In genomic region chr18:37658894-37659293, GRCh38 we compare ENCODE assay signal across 18 cellular contexts.
DNase-seq lines count a peak whose midpoint lies in the region.
"Had no signal": no experiment of that assay in that cellular context is flagged by ENCODE, and none has a peak within 500 bp of the region (broad histone marks: within the 10 kb centered on the region; RNA-seq: fewer than 3 reads in every experiment).

No MANE protein-coding gene starts in this region.

- no peaks in the 10 kb centered on the region for H3K79me2 ChIP-seq in trophoblast cell (ENCODE audit: control insufficient read depth, insufficient read depth, low read length, poor library complexity)

- no peaks in the 10 kb centered on the region for H3K27me3 Mint-ChIP-seq in activated CD4-positive, alpha-beta T cell treated with anti-CD3 and anti-CD28 coated beads, Interleukin-2, amount 10 ng/mL, durations not matched to agents 24 days and 14 days
- H3K27me3 Mint-ChIP-seq: B cell had no signal

- no peak overlapping the region for H3K4me2 ChIP-seq in trophoblast cell (ENCODE audit: low read length)
- H3K4me2 ChIP-seq: A549 had no signal

- H3K36me3 Mint-ChIP-seq in activated CD4-positive, alpha-beta T cell treated with anti-CD3 and anti-CD28 coated beads, Interleukin-2, amount 10 ng/mL, durations not matched to agents 24 days and 14 days (ENCODE audit: low read depth) = no peaks in the 10 kb centered on the region
- H3K36me3 Mint-ChIP-seq: CD8-positive, alpha-beta T cell had no signal

- H2AFZ ChIP-seq in trophoblast cell (ENCODE audit: insufficient read depth, low read length, poor library complexity) = no peak overlapping the region

- no peak overlapping the region for H4K12ac ChIP-seq in trophoblast cell (ENCODE audit: low read depth, low read length)

- no peak overlapping the region for H3K4me3 Mint-ChIP-seq in activated CD4-positive, alpha-beta T cell treated with anti-CD3 and anti-CD28 coated beads, Interleukin-2, amount 10 ng/mL, durations not matched to agents 24 days and 14 days
- H3K4me3 Mint-ChIP-seq: B cell; CD4-positive, alpha-beta T cell; CD8-positive, alpha-beta T cell had no signal

- H3K4me1 ChIP-seq in trophoblast cell (ENCODE audit: control insufficient read depth in 1 of 2, insufficient read depth in 2 of 2, low read length in 2 of 2) = no peaks in the 10 kb centered on the region
- H3K4me1 ChIP-seq: A549, Caco-2 had no signal

- H2BK5ac ChIP-seq in trophoblast cell (ENCODE audit: low read depth, low read length, poor library complexity) = no peak overlapping the region

- H3K9me3 ChIP-seq in trophoblast cell (ENCODE audit: insufficient read depth, low read depth, low read length) = no peaks in the 10 kb centered on the region
- H3K9me3 ChIP-seq: A549; BLaER1 treated with 17β-estradiol and CSF1 and Interleukin-3, amounts not matched to agents 10 nM and 100 nM; Caco-2 had no signal

- H4K8ac ChIP-seq in trophoblast cell (ENCODE audit: low read depth, low read length) = no peak overlapping the region

- H2BK120ac ChIP-seq in trophoblast cell (ENCODE audit: insufficient read depth, low read length, poor library complexity) = no peak overlapping the region

- H3K27me3 ChIP-seq in trophoblast cell (ENCODE audit: insufficient read depth, low read length) = no peaks in the 10 kb centered on the region
- H3K27me3 ChIP-seq: BLaER1 treated with 17β-estradiol and CSF1 and Interleukin-3, amounts not matched to agents 10 nM and 100 nM had no signal

- intact Hi-C loops in activated CD4-positive, alpha-beta T cell treated with anti-CD3 and anti-CD28 coated beads, Interleukin-2, amount 10 ng/mL, durations not matched to agents 24 days and 14 days (cut with micrococcal nuclease) = no loop called here

- no peak overlapping the region for H3K27ac Mint-ChIP-seq in activated CD4-positive, alpha-beta T cell treated with anti-CD3 and anti-CD28 coated beads, Interleukin-2, amount 10 ng/mL, durations not matched to agents 24 days and 14 days
- H3K27ac Mint-ChIP-seq: B cell; CD4-positive, alpha-beta T cell; CD8-positive, alpha-beta T cell had no signal

- H2BK12ac ChIP-seq in trophoblast cell (ENCODE audit: low read length) = no peak overlapping the region

- no peaks in the 10 kb centered on the region for H3K9me3 Mint-ChIP-seq in activated CD4-positive, alpha-beta T cell treated with anti-CD3 and anti-CD28 coated beads, Interleukin-2, amount 10 ng/mL, durations not matched to agents 24 days and 14 days
- H3K9me3 Mint-ChIP-seq: CD4-positive, alpha-beta T cell; CD8-positive, alpha-beta T cell had no signal

- H3K4ac ChIP-seq in trophoblast cell (ENCODE audit: low read depth, low read length) = no peak overlapping the region

- H3K9ac ChIP-seq in trophoblast cell (ENCODE audit: low read length) = peak overlapping the region; percentile 12
- H3K9ac ChIP-seq: BLaER1 treated with 17β-estradiol and CSF1 and Interleukin-3, amounts not matched to agents 10 nM and 100 nM had no signal

- H4K91ac ChIP-seq in trophoblast cell (ENCODE audit: low read depth, low read length) = no peak overlapping the region

- H3K36me3 ChIP-seq in trophoblast cell (ENCODE audit: control insufficient read depth in 1 of 2, insufficient read depth in 2 of 2, low read length in 2 of 2) = no peaks in the 10 kb centered on the region
- H3K36me3 ChIP-seq: BLaER1 treated with 17β-estradiol and CSF1 and Interleukin-3, amounts not matched to agents 10 nM and 100 nM had no signal

- no peak overlapping the region for H3K14ac ChIP-seq in trophoblast cell (ENCODE audit: low read length)

- peak; percentile 20 for DNase-seq in activated CD4-positive, alpha-beta T cell treated with anti-CD3 and anti-CD28 coated beads, Interleukin-2, amount 10 ng/mL, durations not matched to agents 24 days and 14 days
- no peak for DNase-seq in activated CD4-positive, alpha-beta T cell treated with anti-CD3 and anti-CD28 coated beads for 4 hours
- DNase-seq in trophoblast cell = no peak
- DNase-seq in DMS53 treated with DMSO at 0.1 percent for 48 hours (lab: John Stamatoyannopoulos, UW; ENCODE audit: unreplicated experiment) = no peak
- no peak for DNase-seq in stimulated activated CD4-positive, alpha-beta T cell treated with anti-CD3 and anti-CD28 coated beads, Interleukin-12 subunit alpha, Interleukin-12 subunit beta, amount 100 ng/mL, for 4 hours
- DNase-seq: AML-193; Caco-2; Calu3; CD4-positive, alpha-beta T cell; CD8-positive, alpha-beta T cell; DMS53; DMS79 treated with DMSO at 0.1 percent for 48 hours; GF-D8 had no signal

- H3K23ac ChIP-seq in trophoblast cell (ENCODE audit: low read length) = no peak overlapping the region

- no peaks in the 10 kb centered on the region for H3K4me1 Mint-ChIP-seq in activated CD4-positive, alpha-beta T cell treated with anti-CD3 and anti-CD28 coated beads, Interleukin-2, amount 10 ng/mL, durations not matched to agents 24 days and 14 days
- H3K4me1 Mint-ChIP-seq: B cell had no signal

- H3K18ac ChIP-seq in trophoblast cell (ENCODE audit: low read length) = no peak overlapping the region

- no peak overlapping the region for H2AK5ac ChIP-seq in trophoblast cell (ENCODE audit: low read length)

- no peak overlapping the region for H3K27ac ChIP-seq in trophoblast cell (ENCODE audit: low read depth, low read length)
- H3K27ac ChIP-seq: 22Rv1; A549; BLaER1 treated with 17β-estradiol and CSF1 and Interleukin-3, amounts not matched to agents 10 nM and 100 nM; C4-2B had no signal

- no peak overlapping the region for H3K4me3 ChIP-seq in trophoblast cell (ENCODE audit: low read depth, low read length)
- H3K4me3 ChIP-seq: A549; BLaER1 treated with 17β-estradiol and CSF1 and Interleukin-3, amounts not matched to agents 10 nM and 100 nM had no signal

- no CpG with 5 or more reads among the region's 1 CpG for WGBS in trophoblast cell (ENCODE audit: extremely low coverage, insufficient coverage, insufficient read length)

- no peaks in the 10 kb centered on the region for H3K79me1 ChIP-seq in trophoblast cell (ENCODE audit: low read length)
